ENCODE assay signal across 9 cellular contexts in the genomic region with DNA sequence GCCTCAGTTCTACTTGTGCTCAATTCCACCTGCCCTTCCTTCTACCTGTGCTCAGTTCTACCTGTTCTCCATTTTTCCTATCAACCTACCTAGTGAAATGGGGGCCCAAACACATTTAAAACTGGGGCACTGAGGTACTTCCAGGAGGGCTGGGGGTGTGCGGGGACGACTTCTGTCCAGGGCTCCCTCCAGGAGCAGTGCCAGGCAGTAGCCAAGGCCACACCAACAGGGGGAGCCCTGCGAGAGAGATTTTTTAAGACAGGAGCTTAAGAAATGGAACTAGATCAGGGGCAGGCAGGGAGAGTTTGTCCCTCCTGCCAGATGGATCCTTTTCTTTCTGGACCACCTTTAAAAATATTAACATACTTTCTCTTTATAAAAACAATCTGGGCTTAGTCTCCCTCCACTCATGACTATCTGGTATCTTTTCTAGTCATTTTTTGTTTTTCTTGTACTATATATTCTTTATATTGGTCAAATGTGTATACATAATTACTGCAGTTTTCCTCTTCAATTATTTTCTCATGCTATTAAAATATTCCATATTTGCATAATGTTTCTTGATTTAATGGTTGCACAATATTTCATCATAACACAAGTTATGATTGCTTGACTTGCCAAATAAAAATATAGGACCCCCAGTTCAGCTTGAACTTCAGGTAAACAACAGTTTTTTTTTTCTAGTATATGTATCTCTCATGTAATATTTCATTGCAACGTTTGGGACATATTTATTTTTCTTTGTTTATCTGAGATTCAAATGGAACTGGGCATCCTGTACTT. TPM values are rescaled to one million over a fixed set of nuclear protein-coding genes. Genes with fewer than 3 reads are reported as not detected.
A peak's percentile ranks its signal among the peaks of the same experiment; 100 is the strongest.
DNase-seq lines count a peak whose midpoint lies in the region; ATAC-seq, FAIRE-seq and TF ChIP-seq lines count a peak whose summit lies in the region.
"Had no signal": no experiment of that assay in that cellular context is flagged by ENCODE, and none has a peak within 500 bp of the region (broad histone marks: within the 10 kb centered on the region; RNA-seq: fewer than 3 reads in every experiment).

No MANE protein-coding gene starts in this region.

- ATAC-seq in A549 (peak; percentile 93 to 97), natural killer cell (peak; percentile 81 to 93 (median 85)), HG02870 (IDR thresholded peaks at IDR 0.05; ENCODE audit: unreplicated experiment) (no peak)

- H3K9me2 ChIP-seq in GM23248 (ENCODE audit: insufficient read depth): no peaks in the 10 kb centered on the region

- H3K9me3 ChIP-seq in A549 (no peaks in the 10 kb centered on the region), GM23248 (ENCODE audit: low read depth) (no peaks in the 10 kb centered on the region)

- no peak overlapping the region for H3K4me3 Mint-ChIP-seq in natural killer cell

- H3K27me3 ChIP-seq in GM23248 (replicated peaks; ENCODE audit: insufficient read depth): no peaks in the 10 kb centered on the region
- H3K27me3 ChIP-seq in dorsolateral prefrontal cortex: no peaks in the 10 kb centered on the region

- no peaks in the 10 kb centered on the region for H3K9me3 Mint-ChIP-seq in natural killer cell

- peak; percentile 54 to 55 for TF ChIP-seq RAD21 in A549 (conservative IDR thresholded peaks at IDR 0.05 in 1 of 2, IDR thresholded peaks at IDR 0.05 in 1 of 2)

- TF ChIP-seq CTCF in A549 (IDR thresholded peaks at IDR 0.05) (peak; percentile 66), dorsolateral prefrontal cortex (IDR thresholded peaks at IDR 0.05 in 54 of 56, conservative IDR thresholded peaks at IDR 0.05 in 2 of 56; ENCODE audit: low read depth in 1 of 56, partially characterized antibody in 56 of 56) (peak in 53 of 56 donors; percentile 15 to 65 (median 47)), natural killer cell (IDR thresholded peaks at IDR 0.05) (peak; percentile 76)

- H3K36me3 Mint-ChIP-seq in natural killer cell: no peaks in the 10 kb centered on the region

- H3K4me3 ChIP-seq in A549: no peak overlapping the region
- no peak overlapping the region for H3K4me3 ChIP-seq in GM23248
- no peak overlapping the region for H3K4me3 ChIP-seq in dorsolateral prefrontal cortex

- POLR2A ChIA-PET in A549 (lab: Yijun Ruan, JAX): no interaction called here

- H3K4me2 ChIP-seq in A549 (no peak overlapping the region), GM23248 (ENCODE audit: unreplicated experiment) (no peak overlapping the region)

- FAIRE-seq in A549 (lab: Jason Lieb, UNC) (no peak), frontal cortex (lab: Jason Lieb, UNC) (no peak)
- FAIRE-seq: GM18507 had no signal

- TF ChIP-seq EP300 in A549 (IDR thresholded peaks at IDR 0.05): no peak

- H3F3A ChIP-seq in GM23248 (ENCODE audit: insufficient read depth): no peaks in the 10 kb centered on the region

- peaks cover 4 to 6% of the 10 kb centered on the region in 2 donors for H3K27me3 Mint-ChIP-seq in natural killer cell (ENCODE audit: low read depth in 2 of 2)

- WGBS in A549 (ENCODE audit: missing lambda C conversion rate): 15% methylated on average over 4 of the region's 4 CpGs
- 68 to 70% methylated on average over 4 of the region's 4 CpGs for WGBS in GM23248 (ENCODE audit: low coverage in 1 of 2, low lambda C conversion rate in 2 of 2, missing lambda C conversion rate in 2 of 2), 2 experiments

- no peak overlapping the region for H3K9ac ChIP-seq in GM23248

- no peaks in the 10 kb centered on the region; the same call in 1 of the 2 replicates for H3K36me3 ChIP-seq in GM23248 (ENCODE audit: low read depth)

- CTCF ChIA-PET in A549 (lab: Yijun Ruan, JAX): interaction anchor here (0.7 to 1.6 kb wide), 7 partner anchors 9 to 96 kb away, joined by 3 to 9 read pairs (median 3); no protein-coding TSS in a partner anchor

- no peaks in the 10 kb centered on the region for H3K79me2 ChIP-seq in GM23248 (ENCODE audit: insufficient read depth)

- DNase-seq in A549 (ENCODE audit: low read depth in 1 of 2, low spot score in 1 of 2) (peak; percentile 48 to 57), GM23248 (peak; percentile 44), RPMI8226 (peak; percentile 43), dorsolateral prefrontal cortex (peak in 1 of 10 donors; percentile 54), natural killer cell (peak; percentile 55), SK-N-DZ (ENCODE audit: low spot score) (no peak), frontal cortex (ENCODE audit: low spot score in 2 of 2) (no peak)

- H3K27ac Mint-ChIP-seq in natural killer cell: peak overlapping the region in 1 of 2 donors; percentile 21

- H4K20me1 ChIP-seq in GM23248 (ENCODE audit: insufficient read depth): no peaks in the 10 kb centered on the region; the same call in 1 of the 2 replicates

- H3K4me1 ChIP-seq in A549 (no peaks in the 10 kb centered on the region), GM23248 (ENCODE audit: insufficient read depth) (no peaks in the 10 kb centered on the region)

- in situ Hi-C loops in GM23248 (cut with MboI): no loop called here

- TF ChIP-seq POLR2A in A549 (IDR thresholded peaks at IDR 0.05; ENCODE audit: low read length): no peak

- intact Hi-C loops in dorsolateral prefrontal cortex (cut with DNase I): no loop called here
- intact Hi-C loops in natural killer cell (cut with micrococcal nuclease): loop anchor here (1.0 to 5.0 kb wide), 3 partner anchors 103 to 609 kb away; no protein-coding TSS in a partner anchor

- no peak overlapping the region for H3K27ac ChIP-seq in A549
- H3K27ac ChIP-seq in GM23248: no peak overlapping the region
- H3K27ac ChIP-seq in dorsolateral prefrontal cortex: no peak overlapping the region

- H2AFZ ChIP-seq in GM23248: no peak overlapping the region

- H3K4me1 Mint-ChIP-seq in natural killer cell: peaks cover 21 to 32% of the 10 kb centered on the region in 2 donors

TF ChIP-seq in A549, 52 proteins besides CTCF, POLR2A, EP300 and RAD21:
- TF ChIP-seq SMC3 (IDR thresholded peaks at IDR 0.05) (peak; percentile 57; the same call in 2 of the 3 replicates), HDAC2 (IDR thresholded peaks at IDR 0.05) (no peak), JUN (IDR thresholded peaks at IDR 0.05) (no peak), FOSL2 (IDR thresholded peaks at IDR 0.05) (no peak), FOSL2 (CRISPR knock-in tag; IDR thresholded peaks at IDR 0.05) (no peak), CHD2 (IDR thresholded peaks at IDR 0.05; ENCODE audit: low read length, partially characterized antibody) (no peak), RFX5 (IDR thresholded peaks at IDR 0.05) (no peak), FOSB (CRISPR knock-in tag; IDR thresholded peaks at IDR 0.05) (no peak), HOXB5 (CRISPR knock-in tag; IDR thresholded peaks at IDR 0.05) (no peak)
- TF ChIP-seq, protein P1, sequence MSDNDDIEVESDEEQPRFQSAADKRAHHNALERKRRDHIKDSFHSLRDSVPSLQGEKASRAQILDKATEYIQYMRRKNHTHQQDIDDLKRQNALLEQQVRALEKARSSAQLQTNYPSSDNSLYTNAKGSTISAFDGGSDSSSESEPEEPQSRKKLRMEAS (IDR thresholded peaks at IDR 0.05): no peak
TF ChIP-seq in A549: peak in this region for 1.

RNA-seq across cellular contexts. Expression of a gene that starts 47.3 kb away (rescaled TPM):
- polyA plus RNA-seq in A549 (2011; rRNA removed) (0.20 and 0.25 TPM in 2 replicates), A549 (2017; fragmentation: RNase III; extraction: RNeasy Plus Mini Kit Qiagen cat#74134 plus additional on column Dnase treatment) (0.47 to 0.62 TPM (median 0.54 TPM) in 3 replicates), GM23248 (2016; fragmentation: Nextera tagmentation; extraction: Ambion mirVana) (0.20 and 0.54 TPM in 2 replicates)
- polyA plus RNA-seq in A549 (2012; cell fraction: cytosol; rRNA removed): 0.19 and 0.25 TPM in 2 replicates
- 0.20 and 0.23 TPM in 2 replicates for polyA plus RNA-seq in A549 (2012; cell fraction: nucleus; rRNA removed)
- 0.24 and 0.25 TPM in 2 replicates for polyA minus RNA-seq in A549 (2011; rRNA and poly(A)+ RNA removed)
- 0.43 and 0.51 TPM in 2 replicates for total RNA-seq in GM23248 (2014; rRNA removed; shearing (Covaris generic))
- total RNA-seq in dorsolateral prefrontal cortex (1 to 10 TPM in 119 of 120 experiments, under 1 TPM in 1; 0.98 to 4.5 (median 2.4) TPM), natural killer cell (not detected), frontal cortex (15.9 TPM)
- not detected in 2 replicates for polyA plus RNA-seq in SK-N-DZ (2014; cell fraction: cytosol; rRNA removed)
- polyA plus RNA-seq in SK-N-DZ (2014; cell fraction: nucleus; rRNA removed): not detected in 2 replicates

Comparison
In these comparisons a context has a peak if more than half of its experiments do, and no peak if none do; other contexts are left out.
1. DNase-seq: peak in A549 (2 of 2), GM23248 (single experiment), RPMI8226 (single experiment) and natural killer cell (single experiment); none in SK-N-DZ (single experiment) and frontal cortex (0 of 2).
2. Peak in every context shown above with its lines, with median percentiles within 50 percentile points of each other: CTCF ChIP-seq.